Comparison of ENCODE assay signal across 23 cellular contexts in the genomic region with DNA sequence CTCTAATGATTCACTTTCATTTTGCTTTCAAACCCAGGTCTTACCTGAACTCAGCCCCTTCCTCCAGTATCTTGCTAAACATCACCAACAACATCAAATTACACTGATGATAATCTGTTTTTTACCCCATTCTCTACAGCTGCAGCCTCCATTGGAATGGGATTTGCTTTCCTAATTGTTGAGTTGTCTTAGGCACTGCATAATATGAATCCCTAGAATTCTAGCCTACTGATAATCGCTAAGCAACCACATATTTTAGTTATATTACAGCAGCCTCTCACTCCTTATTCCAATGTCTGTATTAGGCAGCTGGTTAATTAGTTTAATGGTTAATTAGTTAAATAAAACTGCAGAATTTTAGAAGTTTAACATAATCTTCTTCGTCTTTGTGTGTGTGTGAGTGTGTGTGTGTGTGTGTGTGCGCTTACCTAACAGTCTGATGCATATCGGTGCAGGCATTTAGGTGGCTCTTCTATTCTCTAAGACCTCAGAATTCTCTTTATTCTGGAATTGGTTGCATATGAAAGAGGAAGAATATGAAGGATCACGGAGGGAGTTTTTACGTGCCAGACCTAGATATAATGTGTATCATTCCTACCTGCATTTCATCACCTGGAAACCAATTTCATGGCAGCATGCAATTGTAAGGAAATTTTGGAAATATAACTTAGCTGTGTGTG. TPM values are rescaled to one million over a fixed set of nuclear protein-coding genes. Genes with fewer than 3 reads are reported as not detected.
A peak's percentile ranks its signal among the peaks of the same experiment; 100 is the strongest.
DNase-seq lines count a peak whose midpoint lies in the region; ATAC-seq and TF ChIP-seq lines count a peak whose summit lies in the region.
"Had no signal": no experiment of that assay in that cellular context is flagged by ENCODE, and none has a peak within 500 bp of the region (broad histone marks: within the 10 kb centered on the region; RNA-seq: fewer than 3 reads in every experiment).

No MANE protein-coding gene starts in this region.

- no TSS peak for BruUV-seq in PC-9 (replicated peaks; lab: Mats Ljungman, UMichigan)

- ATAC-seq in HG02678 (IDR thresholded peaks at IDR 0.05; ENCODE audit: unreplicated experiment): no peak
- ATAC-seq: activated T-cell treated with anti-CD3 and anti-CD28 coated beads, Interleukin-2, amount 50 U/mL, for 4 hours had no signal

- H3K79me2 ChIP-seq in PC-9 (ENCODE audit: low read depth): no peaks in the 10 kb centered on the region

- peaks cover 2% of the 10 kb centered on the region for H3K4me1 Mint-ChIP-seq in activated T-cell treated with anti-CD3 and anti-CD28 coated beads, Interleukin-2, amount 50 U/mL, for 24 hours (ENCODE audit: low read depth)

- H3K27me3 Mint-ChIP-seq in activated T-cell treated with anti-CD3 and anti-CD28 coated beads, Interleukin-2, amount 50 U/mL, for 24 hours: peaks cover 7% of the 10 kb centered on the region
- H3K27me3 Mint-ChIP-seq: memory B cell, naive B cell had no signal

- no peaks in the 10 kb centered on the region for H3K9me2 ChIP-seq in PC-9 (ENCODE audit: insufficient read depth)

- H3K4me3 ChIP-seq in HAP-1 (no peak overlapping the region), PC-9 (no peak overlapping the region)
- H3K4me3 ChIP-seq: ascending aorta, MG63, spleen, thoracic aorta had no signal

- TF ChIP-seq CTCF in PC-9 (conservative IDR thresholded peaks at IDR 0.05): no peak

- H3K4me1 ChIP-seq in HAP-1: peaks cover 42% of the 10 kb centered on the region
- H3K4me1 ChIP-seq in PC-9 (replicated peaks; ENCODE audit: insufficient read depth): peaks cover 18% of the 10 kb centered on the region; the same call in 1 of the 2 replicates
- H3K4me1 ChIP-seq: ascending aorta had no signal

- no peaks in the 10 kb centered on the region for H3K36me3 ChIP-seq in HAP-1 (replicated peaks)
- no peaks in the 10 kb centered on the region for H3K36me3 ChIP-seq in PC-9 (ENCODE audit: low read depth)
- H3K36me3 ChIP-seq: ascending aorta, MG63, spleen, thoracic aorta had no signal

- no peak overlapping the region for H3K27ac Mint-ChIP-seq in activated T-cell treated with anti-CD3 and anti-CD28 coated beads, Interleukin-2, amount 50 U/mL, for 24 hours
- H3K27ac Mint-ChIP-seq: activated naive CD4-positive, alpha-beta T cell treated with anti-CD3 and anti-CD28 coated beads for 36 hours; memory B cell had no signal

- peaks cover 4% of the 10 kb centered on the region; the same call in 1 of the 2 replicates for H3F3A ChIP-seq in PC-9 (ENCODE audit: insufficient read depth, low read depth)

- no peak overlapping the region for H2AFZ ChIP-seq in PC-9

- intact Hi-C loops in PC-9 (cut with micrococcal nuclease; ENCODE audit: unreplicated experiment): no loop called here

- no peaks in the 10 kb centered on the region for H3K36me3 Mint-ChIP-seq in activated T-cell treated with anti-CD3 and anti-CD28 coated beads, Interleukin-2, amount 50 U/mL, for 24 hours (ENCODE audit: low read depth)

- H3K27ac ChIP-seq in PC-9: no peak overlapping the region
- H3K27ac ChIP-seq: ascending aorta, spleen, thoracic aorta had no signal

- H3K4me3 Mint-ChIP-seq in activated T-cell treated with anti-CD3 and anti-CD28 coated beads, Interleukin-2, amount 50 U/mL, for 24 hours: no peak overlapping the region
- H3K4me3 Mint-ChIP-seq: activated naive CD4-positive, alpha-beta T cell treated with anti-CD3 and anti-CD28 coated beads for 36 hours; activated T-cell treated with anti-CD3 and anti-CD28 coated beads, Interleukin-2, amount 50 U/mL, for 4 hours; memory B cell; naive B cell had no signal

- H3K9me3 Mint-ChIP-seq in activated T-cell treated with anti-CD3 and anti-CD28 coated beads, Interleukin-2, amount 50 U/mL, for 24 hours: no peaks in the 10 kb centered on the region
- H3K9me3 Mint-ChIP-seq: activated naive CD4-positive, alpha-beta T cell treated with anti-CD3 and anti-CD28 coated beads for 36 hours; activated T-cell treated with anti-CD3 and anti-CD28 coated beads, Interleukin-2, amount 50 U/mL, for 4 hours; memory B cell; naive B cell had no signal

- H3K27me3 ChIP-seq in HAP-1 (ENCODE audit: low read depth) (no peaks in the 10 kb centered on the region), PC-9 (ENCODE audit: insufficient read depth, low read depth) (no peaks in the 10 kb centered on the region)
- H3K27me3 ChIP-seq: ascending aorta, MG63, spleen had no signal

- CTCF ChIA-PET in PC-9 (lab: Charles Lee): no interaction called here

- DNase-seq in HAP-1 (ENCODE audit: low spot score in 2 of 2): peak; percentile 54 to 78
- DNase-seq in amniotic stem cell (lab: John Stamatoyannopoulos, UW): peak; percentile 6
- DNase-seq in iris pigment epithelial cell (ENCODE audit: low read depth): peak; percentile 58
- no peak for DNase-seq in PC-9
- DNase-seq in NK-92 treated with Interleukin-12 subunit alpha and Interleukin-12 subunit beta, amount 100 ng/mL, for 24 hours (lab: John Stamatoyannopoulos, UW): no peak
- DNase-seq in activated T-cell treated with anti-CD3 and anti-CD28 coated beads, Interleukin-2, amount 50 U/mL, for 24 hours: no peak
- DNase-seq: activated naive CD4-positive, alpha-beta T cell treated with anti-CD3 and anti-CD28 coated beads for 36 hours; activated T-cell treated with anti-CD3 and anti-CD28 coated beads, Interleukin-2, amount 50 U/mL, for 4 hours; COR-L47; glutamatergic neuron; MG63; naive B cell; NCI-H1436; NCI-H2171; NCI-H69; occipital lobe; spleen; stimulated activated CD4-positive, alpha-beta T cell treated with anti-CD3 and anti-CD28 coated beads, Interleukin-4, amount 100 ng/mL, for 1 hour; stimulated activated naive CD4-positive, alpha-beta T cell treated with Interleukin-2 at 50 U/mL for 16 hours had no signal

- no peaks in the 10 kb centered on the region for H4K20me1 ChIP-seq in PC-9 (ENCODE audit: insufficient read depth)

- in situ Hi-C loops in HAP-1 (cut with MboI; ENCODE audit: low sequenced_read_pairs): no loop called here

- H3K9me3 ChIP-seq in HAP-1 (no peaks in the 10 kb centered on the region), PC-9 (ENCODE audit: insufficient read depth, low read depth) (no peaks in the 10 kb centered on the region)
- H3K9me3 ChIP-seq: ascending aorta, MG63, spleen, thoracic aorta had no signal

- no peak overlapping the region for H3K4me2 ChIP-seq in PC-9

- POLR2A ChIA-PET in PC-9 (lab: Charles Lee; ENCODE audit: unreplicated experiment): interaction anchor here (0.6 kb wide), 1 partner anchor 40 kb away, joined by 4 read pairs; no protein-coding TSS in a partner anchor

RNA-seq across cellular contexts. Expression of a gene that starts 5.3 kb away (rescaled TPM):
- 22.7 and 27.4 TPM in 2 replicates for total RNA-seq in PC-9 (2021)

RNA-seq across cellular contexts. Expression of a gene that starts 16.2 kb away (rescaled TPM):
- total RNA-seq in PC-9 (2021): 29.3 and 35.2 TPM in 2 replicates

Comparison
In these comparisons a context has a peak if more than half of its experiments do, and no peak if none do; other contexts are left out.
1. DNase-seq: peak in HAP-1 (2 of 2), amniotic stem cell (single experiment) and iris pigment epithelial cell (single experiment); none in PC-9 (0 of 2), NK-92 treated with Interleukin-12 subunit alpha and Interleukin-12 subunit beta, amount 100 ng/mL, for 24 hours (single experiment) and activated T-cell treated with anti-CD3 and anti-CD28 coated beads, Interleukin-2, amount 50 U/mL, for 24 hours (single experiment).